In the genomic region with DNA sequence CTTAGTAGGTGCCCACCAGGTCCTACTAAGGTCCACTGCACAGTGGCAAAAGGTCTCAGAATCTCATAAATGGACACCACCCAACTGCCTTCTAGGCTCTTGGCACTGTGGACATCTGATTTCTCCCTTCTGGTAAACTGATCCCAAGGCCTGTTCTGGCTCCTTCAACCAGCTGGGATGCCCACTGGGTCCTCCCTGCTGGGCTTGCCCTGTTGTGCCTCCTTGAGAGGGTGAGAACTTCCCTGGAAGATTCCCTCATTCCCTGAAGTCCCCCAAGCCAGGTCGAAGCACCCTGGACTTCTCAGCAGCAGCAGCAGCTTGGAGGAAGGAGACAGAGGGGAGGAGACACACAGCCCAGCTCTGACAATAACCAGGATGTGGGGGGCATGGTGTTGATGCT, we compare ENCODE assay signal across 29 cellular contexts. TPM values are rescaled to one million over a fixed set of nuclear protein-coding genes. Genes with fewer than 3 reads are reported as not detected.
"Had no signal": no experiment of that assay in that cellular context is flagged by ENCODE, and none has a peak within 500 bp of the region (broad histone marks: within the 10 kb centered on the region; RNA-seq: fewer than 3 reads in every experiment).

No MANE protein-coding gene starts in this region.

- H3K4me3 ChIP-seq: ovary, psoas muscle, right lobe of liver, sigmoid colon, stomach, thoracic aorta, thyroid gland, tibial nerve, upper lobe of left lung, uterus had no signal

- H3K4me3 Mint-ChIP-seq: naive thymus-derived CD8-positive, alpha-beta T cell; natural killer cell treated with Interleukin-12 subunit alpha and Interleukin-12 subunit beta and Interleukin-15 and Interleukin-18, amount 100 ng/mL, for 72 hours; nephron progenitor cell; neural crest cell; stimulated activated effector memory CD8-positive, alpha-beta T cell treated with anti-CD3 and anti-CD28 coated beads, Interleukin-12 subunit alpha, Interleukin-12 subunit beta, amount 100 ng/mL, for 72 hours; stimulated activated naive B cell treated with anti-CD40 and anti-IgM and Interleukin-4, amounts not matched to agents 10 μg/mL and 1 μg/mL and 100 μg/mL, for 72 hours; stimulated activated naive CD8-positive, alpha-beta T cell treated with anti-CD3 and anti-CD28 coated beads, Interleukin-15, Interleukin-2, amounts not matched to agents 100 ng/mL and 50 ng/mL, for 24 hours had no signal

- H3K9me3 ChIP-seq: neutrophil, ovary, psoas muscle, right lobe of liver, thoracic aorta, thyroid gland, uterus had no signal

- H3K4me1 Mint-ChIP-seq: naive thymus-derived CD8-positive, alpha-beta T cell; nephron progenitor cell; neural crest cell; stimulated activated effector memory CD8-positive, alpha-beta T cell treated with anti-CD3 and anti-CD28 coated beads, Interleukin-12 subunit alpha, Interleukin-12 subunit beta, amount 100 ng/mL, for 72 hours; stimulated activated naive B cell treated with anti-CD40 and anti-IgM and Interleukin-4, amounts not matched to agents 10 μg/mL and 1 μg/mL and 100 μg/mL, for 72 hours had no signal

- H3K36me3 Mint-ChIP-seq: natural killer cell treated with Interleukin-12 subunit alpha and Interleukin-12 subunit beta and Interleukin-15 and Interleukin-18, amount 100 ng/mL, for 72 hours; stimulated activated effector memory CD8-positive, alpha-beta T cell treated with anti-CD3 and anti-CD28 coated beads, Interleukin-12 subunit alpha, Interleukin-12 subunit beta, amount 100 ng/mL, for 72 hours; stimulated activated naive B cell treated with anti-CD40 and anti-IgM and Interleukin-4, amounts not matched to agents 10 μg/mL and 1 μg/mL and 100 μg/mL, for 72 hours had no signal

- H3K27me3 ChIP-seq: ovary, right lobe of liver, thyroid gland, tibial nerve, uterus had no signal

- DNase-seq: naive thymus-derived CD8-positive, alpha-beta T cell; nephron progenitor cell; nucleus accumbens; ovary; psoas muscle; right cardiac atrium; right lobe of liver; sigmoid colon; small intestine; stimulated activated CD4-positive, alpha-beta T cell treated with anti-CD3 and anti-CD28 coated beads, Interleukin-15, amount 100 ng/mL, for 24 hours; stimulated activated CD4-positive, alpha-beta T cell treated with anti-CD3 and anti-CD28 coated beads, Interleukin-2, amount 100 ng/mL, for 24 hours; stimulated activated CD4-positive, alpha-beta T cell treated with anti-CD3 and anti-CD28 coated beads, Interleukin-2, amount 100 ng/mL, for 48 hours; stimulated activated CD4-positive, alpha-beta T cell treated with anti-CD3 and anti-CD28 coated beads, Interleukin-4, amount 100 ng/mL, for 24 hours; stimulated activated naive B cell treated with anti-CD40 and anti-IgM and Interleukin-4, amounts not matched to agents 10 μg/mL and 1 μg/mL and 100 μg/mL, for 72 hours; stimulated activated naive CD4-positive, alpha-beta T cell treated with Interleukin-2 at 50 U/mL for 16 hours; stomach; thyroid gland; trophoblast cell; upper lobe of left lung; uterus had no signal

- H3K4me1 ChIP-seq: parathyroid adenoma, psoas muscle, right lobe of liver, thyroid gland, uterus had no signal

- H3K27ac Mint-ChIP-seq: natural killer cell treated with Interleukin-12 subunit alpha and Interleukin-12 subunit beta and Interleukin-15 and Interleukin-18, amount 100 ng/mL, for 72 hours; nephron progenitor cell; progenitor cell of endocrine pancreas; stimulated activated effector memory CD8-positive, alpha-beta T cell treated with anti-CD3 and anti-CD28 coated beads, Interleukin-12 subunit alpha, Interleukin-12 subunit beta, amount 100 ng/mL, for 72 hours; stimulated activated naive B cell treated with anti-CD40 and anti-IgM and Interleukin-4, amounts not matched to agents 10 μg/mL and 1 μg/mL and 100 μg/mL, for 72 hours; stimulated activated naive CD8-positive, alpha-beta T cell treated with anti-CD3 and anti-CD28 coated beads, Interleukin-15, Interleukin-2, amounts not matched to agents 100 ng/mL and 50 ng/mL, for 24 hours had no signal

- H3K36me3 ChIP-seq: neutrophil, ovary, right lobe of liver, sigmoid colon, stomach, thoracic aorta, thyroid gland, tibial nerve, upper lobe of left lung, uterus had no signal

- H3K27ac ChIP-seq: neutrophil, parathyroid adenoma, psoas muscle, right lobe of liver, sigmoid colon, stomach, thoracic aorta, thyroid gland, tibial nerve, upper lobe of left lung, uterus had no signal

- H3K27me3 Mint-ChIP-seq: natural killer cell treated with Interleukin-12 subunit alpha and Interleukin-12 subunit beta and Interleukin-15 and Interleukin-18, amount 100 ng/mL, for 72 hours; progenitor cell of endocrine pancreas; stimulated activated naive CD8-positive, alpha-beta T cell treated with anti-CD3 and anti-CD28 coated beads, Interleukin-15, Interleukin-2, amounts not matched to agents 100 ng/mL and 50 ng/mL, for 24 hours had no signal

- ATAC-seq: naive thymus-derived CD8-positive, alpha-beta T cell; natural killer cell treated with Interleukin-12 subunit alpha and Interleukin-12 subunit beta and Interleukin-15 and Interleukin-18, amount 100 ng/mL, for 72 hours; psoas muscle; right cardiac atrium; stimulated activated effector memory CD8-positive, alpha-beta T cell treated with anti-CD3 and anti-CD28 coated beads, Interleukin-12 subunit alpha, Interleukin-12 subunit beta, amount 100 ng/mL, for 72 hours; stimulated activated naive B cell treated with anti-CD40 and anti-IgM and Interleukin-4, amounts not matched to agents 10 μg/mL and 1 μg/mL and 100 μg/mL, for 72 hours had no signal

- H3K9me3 Mint-ChIP-seq: natural killer cell treated with Interleukin-12 subunit alpha and Interleukin-12 subunit beta and Interleukin-15 and Interleukin-18, amount 100 ng/mL, for 72 hours; neural crest cell; stimulated activated naive B cell treated with anti-CD40 and anti-IgM and Interleukin-4, amounts not matched to agents 10 μg/mL and 1 μg/mL and 100 μg/mL, for 72 hours had no signal

RNA-seq across cellular contexts. Expression of gene ZNF492, which starts 6.6 kb away (rescaled TPM):
- total RNA-seq: neural crest cell, progenitor cell of endocrine pancreas, thoracic aorta had no signal
